Comparison of ENCODE assay signal across 2 cellular contexts in the genomic region with DNA sequence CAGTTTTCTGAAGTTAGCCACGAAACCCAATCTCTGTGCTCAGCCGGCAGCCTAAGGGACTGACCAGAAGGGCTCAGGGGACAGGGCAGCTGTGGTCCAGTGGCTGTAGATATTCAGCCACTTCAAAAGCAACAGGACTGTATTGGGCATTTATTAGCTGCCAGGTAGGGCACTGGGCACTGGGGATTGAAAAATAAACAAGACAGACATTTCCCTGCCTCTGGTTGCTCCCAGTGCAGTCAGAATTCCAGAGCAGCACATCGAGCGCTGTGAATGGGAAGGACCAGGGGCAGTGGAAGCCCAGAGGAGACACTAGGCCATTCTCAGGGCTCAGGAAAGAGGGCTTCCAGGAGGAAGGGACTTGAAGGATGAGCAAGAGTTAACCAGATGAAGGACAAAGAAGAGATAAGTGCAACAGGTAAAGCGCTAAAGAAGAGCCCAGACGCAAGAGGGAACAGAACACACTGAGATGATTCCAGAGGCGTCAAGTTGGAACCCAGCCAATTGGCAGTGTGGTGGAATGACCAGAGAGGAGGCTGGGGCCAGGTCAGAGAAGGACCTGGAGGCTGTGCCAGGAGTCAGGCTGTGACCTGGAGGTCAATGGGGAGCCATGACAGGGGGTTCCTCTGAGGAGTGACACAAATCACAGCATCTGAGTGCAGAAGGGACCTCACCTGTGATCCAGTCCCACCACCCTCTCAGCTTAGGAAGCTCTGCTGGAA.
TF ChIP-seq lines count a peak whose summit lies in the region.

No MANE protein-coding gene starts in this region.

TF ChIP-seq in HEK293, 187 proteins besides CTCF, POLR2A, EP300 and RAD21:
- TF ChIP-seq ZNF830 (tag by site-specific recombination; IDR thresholded peaks at IDR 0.05; ENCODE audit: low read depth) (no peak), ZNF121 (tag by site-specific recombination; IDR thresholded peaks at IDR 0.05) (no peak), ZNF585B (tag by site-specific recombination; IDR thresholded peaks at IDR 0.05) (no peak), ZNF214 (tag by site-specific recombination; IDR thresholded peaks at IDR 0.05; ENCODE audit: borderline replicate concordance) (no peak), SCRT2 (tag by site-specific recombination; IDR thresholded peaks at IDR 0.05) (peak; percentile 39; the same call in 1 of the 2 replicates), ZNF670 (tag by site-specific recombination; IDR thresholded peaks at IDR 0.05; ENCODE audit: low read depth) (no peak), ZNF292 (tag by site-specific recombination; IDR thresholded peaks at IDR 0.05; ENCODE audit: borderline replicate concordance, low read depth) (no peak), HOXC10 (CRISPR knock-in tag; IDR thresholded peaks at IDR 0.05) (no peak), ZNF416 (tag by site-specific recombination; IDR thresholded peaks at IDR 0.05) (no peak)

TF ChIP-seq in H1, 55 proteins besides CTCF, POLR2A, EP300 and RAD21:
- no peak for TF ChIP-seq EGR1 (IDR thresholded peaks at IDR 0.05; ENCODE audit: borderline replicate concordance, low read depth, low read length)
- TF ChIP-seq RNF2 (IDR thresholded peaks at IDR 0.05; ENCODE audit: borderline replicate concordance, low read depth, low read length, missing control alignments, poor library complexity, severe bottlenecking), result no peak
- TF ChIP-seq SIX5 (IDR thresholded peaks at IDR 0.05; ENCODE audit: low read depth, low read length), result no peak
- TF ChIP-seq SUZ12 (IDR thresholded peaks at IDR 0.05; ENCODE audit: low read length), result no peak
- TF ChIP-seq CHD2 (IDR thresholded peaks at IDR 0.05; ENCODE audit: low read length), result no peak
- TF ChIP-seq, protein P1, sequence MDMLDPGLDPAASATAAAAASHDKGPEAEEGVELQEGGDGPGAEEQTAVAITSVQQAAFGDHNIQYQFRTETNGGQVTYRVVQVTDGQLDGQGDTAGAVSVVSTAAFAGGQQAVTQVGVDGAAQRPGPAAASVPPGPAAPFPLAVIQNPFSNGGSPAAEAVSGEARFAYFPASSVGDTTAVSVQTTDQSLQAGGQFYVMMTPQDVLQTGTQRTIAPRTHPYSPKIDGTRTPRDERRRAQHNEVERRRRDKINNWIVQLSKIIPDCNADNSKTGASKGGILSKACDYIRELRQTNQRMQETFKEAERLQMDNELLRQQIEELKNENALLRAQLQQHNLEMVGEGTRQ (IDR thresholded peaks at IDR 0.05; ENCODE audit: low read length), result no peak
- no peak for TF ChIP-seq SIN3A (conservative IDR thresholded peaks at IDR 0.05 in 1 of 2, IDR thresholded peaks at IDR 0.05 in 1 of 2; ENCODE audit: low read depth in 1 of 2, low read length in 2 of 2)
- TF ChIP-seq YY1 (IDR thresholded peaks at IDR 0.05; ENCODE audit: low read depth, low read length), result no peak
- TF ChIP-seq SAP30 (IDR thresholded peaks at IDR 0.05; ENCODE audit: insufficient read depth, insufficient replicate concordance, low read length), result no peak
- no peak for TF ChIP-seq TEAD4 (IDR thresholded peaks at IDR 0.05; ENCODE audit: low read depth, low read length)
- TF ChIP-seq TAF1 (IDR thresholded peaks at IDR 0.05; ENCODE audit: low read depth, low read length), result no peak
- no peak for TF ChIP-seq GABPA (IDR thresholded peaks at IDR 0.05; ENCODE audit: borderline replicate concordance, insufficient read depth, low read length)
- TF ChIP-seq CTBP2 (IDR thresholded peaks at IDR 0.05; ENCODE audit: borderline replicate concordance, insufficient read depth, insufficient read length, low read length), result no peak
- TF ChIP-seq CBX8 (IDR thresholded peaks at IDR 0.05; ENCODE audit: borderline replicate concordance, low read depth, low read length), result no peak
- no peak for TF ChIP-seq POLR2AphosphoS5 (IDR thresholded peaks at IDR 0.05; ENCODE audit: low read depth, low read length)
- no peak for TF ChIP-seq SRF (IDR thresholded peaks at IDR 0.05; ENCODE audit: low read depth, low read length)
